ENCODE assay signal across 8 cellular contexts in genomic region chr17:27352481-27353460, GRCh38. TPM values are rescaled to one million over a fixed set of nuclear protein-coding genes. Genes with fewer than 3 reads are reported as not detected.
DNase-seq lines count a peak whose midpoint lies in the region; ATAC-seq and TF ChIP-seq lines count a peak whose summit lies in the region.

No MANE protein-coding gene starts in this region.

- TF ChIP-seq CTCF in GM06990 (IDR thresholded peaks at IDR 0.05; ENCODE audit: insufficient read depth, low read length, poor library complexity, severe bottlenecking): no peak
- TF ChIP-seq CTCF in RWPE2 (IDR thresholded peaks at IDR 0.05; ENCODE audit: poor library complexity, severe bottlenecking): no peak
- no peak for TF ChIP-seq CTCF in esophagus squamous epithelium (IDR thresholded peaks at IDR 0.05)
- TF ChIP-seq CTCF in prostate gland (IDR thresholded peaks at IDR 0.05): no peak

- TF ChIP-seq POLR2A in esophagus squamous epithelium (IDR thresholded peaks at IDR 0.05) (no peak), prostate gland (IDR thresholded peaks at IDR 0.05) (no peak)

- 50 to 54% methylated on average over 17 of the region's 17 CpGs for WGBS in esophagus squamous epithelium, 2 donors
- 58% methylated on average over 17 of the region's 17 CpGs for WGBS in prostate gland

- ATAC-seq in RWPE2 (ENCODE audit: low read depth): no peak

- peak overlapping the region; percentile 74 for H3K27ac ChIP-seq in RWPE2 (ENCODE audit: poor library complexity, severe bottlenecking)
- peak overlapping the region; percentile 86 to 97 (median 92) for H3K27ac ChIP-seq in esophagus squamous epithelium
- H3K27ac ChIP-seq in prostate gland: peak overlapping the region; percentile 82 to 86

- H3K27me3 ChIP-seq in GM06990 (replicated peaks; ENCODE audit: control insufficient read depth, insufficient read depth, low read length) (no peaks in the 10 kb centered on the region), RWPE2 (ENCODE audit: insufficient read depth, poor library complexity, severe bottlenecking) (no peaks in the 10 kb centered on the region), esophagus squamous epithelium (no peaks in the 10 kb centered on the region), prostate gland (replicated peaks; ENCODE audit: insufficient read depth) (no peaks in the 10 kb centered on the region)

- H3K4me1 ChIP-seq in RWPE2 (ENCODE audit: insufficient read depth, poor library complexity, severe bottlenecking) (no peaks in the 10 kb centered on the region), esophagus squamous epithelium (peaks cover 17 to 56% (median 28%) of the 10 kb centered on the region in 3 donors), prostate gland (replicated peaks) (no peaks in the 10 kb centered on the region)

- H3K4me3 ChIP-seq in GM06990 (replicated peaks; ENCODE audit: low read depth, low read length) (peak overlapping the region; percentile 88), RWPE2 (ENCODE audit: severe bottlenecking) (peak overlapping the region; percentile 50), esophagus squamous epithelium (peak overlapping the region; percentile 41 to 72 (median 63)), prostate gland (peak overlapping the region; percentile 48 to 55)

- H3K9me3 ChIP-seq in RWPE2 (ENCODE audit: severe bottlenecking) (no peaks in the 10 kb centered on the region), esophagus squamous epithelium (no peaks in the 10 kb centered on the region), prostate gland (no peaks in the 10 kb centered on the region)

- intact Hi-C loops in esophagus squamous epithelium (cut with DNase I): loop anchor here (10.0 kb wide), 2 partner anchors 102 to 302 kb away; partner anchors contain the start of gene KSR1
- intact Hi-C loops in prostate gland (cut with DNase I): loop anchor here (5.0 to 10.0 kb wide), 3 partner anchors 102 to 142 kb away; partner anchors contain the start of gene KSR1

- no peaks in the 10 kb centered on the region; the same call in 1 of the 2 replicates for H3K36me3 ChIP-seq in GM06990 (ENCODE audit: control insufficient read depth, insufficient read depth, low read length)
- H3K36me3 ChIP-seq in RWPE2 (ENCODE audit: low read depth): no peaks in the 10 kb centered on the region
- H3K36me3 ChIP-seq in esophagus squamous epithelium: no peaks in the 10 kb centered on the region
- no peaks in the 10 kb centered on the region for H3K36me3 ChIP-seq in prostate gland

- no peak for DNase-seq in GM06990 (ENCODE audit: extremely low read depth, insufficient read length)
- no peak for DNase-seq in RWPE2 (ENCODE audit: low spot score)
- no peak for DNase-seq in esophagus squamous epithelium (lab: John Stamatoyannopoulos, UW)
- DNase-seq in prostate gland (ENCODE audit: low spot score): no peak
- DNase-seq in NCI-H1092 treated with DMSO at 0.1 percent for 48 hours (lab: John Stamatoyannopoulos, UW): no peak
- DNase-seq in glomerular visceral epithelial cell (ENCODE audit: extremely low spot score): no peak
- DNase-seq in stimulated activated CD8-positive, alpha-beta memory T cell treated with anti-CD3 and anti-CD28 coated beads, Interleukin-4, amount 100 ng/mL, for 48 hours: no peak
- DNase-seq in NCI-H1930 (lab: John Stamatoyannopoulos, UW): no peak

RNA-seq across cellular contexts. Expression of gene WSB1, which starts 58.9 kb away (rescaled TPM):
- total RNA-seq in esophagus squamous epithelium (100 to 1,000 TPM in 1 of 4 donors, 10 to 100 TPM in 3; 27.9 to 112 (median 62.8) TPM), prostate gland (100 to 1,000 TPM in 1 of 2 donors, 10 to 100 TPM in 1; 45.7 to 116 TPM)
